ENCODE assay signal across 8 cellular contexts in genomic region chr17:3669085-3669347, GRCh38. TPM values are rescaled to one million over a fixed set of nuclear protein-coding genes. Genes with fewer than 3 reads are reported as not detected.
DNase-seq lines count a peak whose midpoint lies in the region; ATAC-seq and TF ChIP-seq lines count a peak whose summit lies in the region.

No MANE protein-coding gene starts in this region.

- POLR2A ChIA-PET in CD8-positive, alpha-beta T cell (lab: Charles Lee), result interaction anchor here (1.9 kb wide), 1 partner anchor 33 kb away, joined by 5 read pairs; the partner anchor contains the start of genes CTNS and SHPK

- H3K27me3 ChIP-seq in CD8-positive, alpha-beta T cell (ENCODE audit: insufficient read depth, low read length), result no peaks in the 10 kb centered on the region

- no peaks in the 10 kb centered on the region for H3K9me3 ChIP-seq in CD8-positive, alpha-beta T cell (ENCODE audit: low read length)

- peaks cover 8% of the 10 kb centered on the region for H3K36me3 Mint-ChIP-seq in CD8-positive, alpha-beta T cell
- no peaks in the 10 kb centered on the region for H3K36me3 Mint-ChIP-seq in natural killer cell

- peaks cover 22% of the 10 kb centered on the region for H3K4me1 Mint-ChIP-seq in CD8-positive, alpha-beta T cell (ENCODE audit: low read depth)
- peaks cover 8 to 17% of the 10 kb centered on the region in 2 donors for H3K4me1 Mint-ChIP-seq in natural killer cell

- CTCF ChIA-PET in CD8-positive, alpha-beta T cell (lab: Charles Lee), result no interaction called here

- peak overlapping the region; percentile 58 for H3K27ac ChIP-seq in CD8-positive, alpha-beta T cell (ENCODE audit: low read depth, low read length)

- ATAC-seq in CD8-positive, alpha-beta T cell, result no peak
- ATAC-seq in HG03342 (IDR thresholded peaks at IDR 0.05; ENCODE audit: unreplicated experiment) (peak; percentile 4), natural killer cell (no peak), HG03571 (IDR thresholded peaks at IDR 0.05; ENCODE audit: unreplicated experiment) (no peak)

- H3K9me3 Mint-ChIP-seq in CD8-positive, alpha-beta T cell, result no peaks in the 10 kb centered on the region
- no peaks in the 10 kb centered on the region for H3K9me3 Mint-ChIP-seq in natural killer cell

- peak overlapping the region; percentile 81 for H3K27ac Mint-ChIP-seq in CD8-positive, alpha-beta T cell
- H3K27ac Mint-ChIP-seq in natural killer cell, result peak overlapping the region; percentile 88 to 93

- H3K36me3 ChIP-seq in CD8-positive, alpha-beta T cell (ENCODE audit: insufficient read depth, low read length), result no peaks in the 10 kb centered on the region

- no peak for DNase-seq in CD8-positive, alpha-beta T cell
- no peak for DNase-seq in cardiac fibroblast (ENCODE audit: low read depth in 2 of 2)
- no peak for DNase-seq in natural killer cell
- DNase-seq in posterior vena cava (ENCODE audit: low spot score), result no peak
- DNase-seq in NCI-H446 (lab: John Stamatoyannopoulos, UW), result no peak
- DNase-seq in hepatic stellate cell (ENCODE audit: low spot score), result no peak

- H3K27me3 Mint-ChIP-seq in CD8-positive, alpha-beta T cell (ENCODE audit: low read depth), result no peaks in the 10 kb centered on the region
- H3K27me3 Mint-ChIP-seq in natural killer cell (ENCODE audit: low read depth in 2 of 2), result no peaks in the 10 kb centered on the region

- no peak for TF ChIP-seq CTCF in CD8-positive, alpha-beta T cell (IDR thresholded peaks at IDR 0.05)
- TF ChIP-seq CTCF in cardiac fibroblast (IDR thresholded peaks at IDR 0.05; ENCODE audit: low read depth, low read length), result no peak
- no peak for TF ChIP-seq CTCF in natural killer cell (IDR thresholded peaks at IDR 0.05)

- peak overlapping the region; percentile 90 for H3K4me3 Mint-ChIP-seq in CD8-positive, alpha-beta T cell
- H3K4me3 Mint-ChIP-seq in natural killer cell, result peak overlapping the region; percentile 94

- intact Hi-C loops in CD8-positive, alpha-beta T cell (cut with DNase I, micrococcal nuclease), result loop anchor here (2.0 to 5.0 kb wide), 4 partner anchors 54 to 293 kb away; partner anchors contain the start of genes NCBP3 (in 2 of the 2), ATP2A3 (in 1 of the 2), CAMKK1 (in 1 of the 2) and HASPIN (in 1 of the 2)
- intact Hi-C loops in natural killer cell (cut with micrococcal nuclease), result no loop called here
- intact Hi-C loops in posterior vena cava (cut with DNase I), result no loop called here

- peak overlapping the region; percentile 73 for H3K4me3 ChIP-seq in CD8-positive, alpha-beta T cell (ENCODE audit: low read depth, low read length)
- peak overlapping the region; percentile 97 to 98 for H3K4me3 ChIP-seq in cardiac fibroblast (replicated peaks in 1 of 2; ENCODE audit: low read depth in 2 of 2, low read length in 2 of 2)

- H3K4me1 ChIP-seq in CD8-positive, alpha-beta T cell (ENCODE audit: insufficient read depth, low read length), result peaks cover 21% of the 10 kb centered on the region

RNA-seq across cellular contexts. Expression of gene EMC6, which starts 0.4 kb away (rescaled TPM):
- 10 to 100 TPM; 39.4 to 41.6 TPM for total RNA-seq in CD8-positive, alpha-beta T cell
- total RNA-seq in natural killer cell (10 to 100 TPM; 29.3 to 34.7 (median 32.1) TPM), posterior vena cava (10 to 100 TPM; 23.7 to 24.7 TPM)

RNA-seq across cellular contexts. Expression of gene TAX1BP3, which starts 0.6 kb away (rescaled TPM):
- total RNA-seq in CD8-positive, alpha-beta T cell, result 1 to 10 TPM; 5.5 to 5.8 TPM
- total RNA-seq in natural killer cell (10 to 100 TPM; 15.1 to 17.0 (median 16.3) TPM), posterior vena cava (100 to 1,000 TPM; 106 to 126 TPM)

RNA-seq across cellular contexts. Expression of gene P2RX5, which starts 26.9 kb away (rescaled TPM):
- total RNA-seq in CD8-positive, alpha-beta T cell, result 10 to 100 TPM; 15.3 to 18.7 TPM
- total RNA-seq in natural killer cell (10 to 100 TPM in 1 of 3 donors, 1 to 10 TPM in 2; 7.8 to 15.4 (median 9.2) TPM), posterior vena cava (1 to 10 TPM in 1 of 2 donors, under 1 TPM in 1; 0.93 to 2.0 TPM)

RNA-seq across cellular contexts. Expression of gene CTNS, which starts 32.5 kb away (rescaled TPM):
- total RNA-seq in CD8-positive, alpha-beta T cell, result 1 to 10 TPM; 3.1 to 4.2 TPM
- total RNA-seq in natural killer cell (10 to 100 TPM in 1 of 3 donors, 1 to 10 TPM in 2; 7.6 to 24.2 (median 9.6) TPM), posterior vena cava (10 to 100 TPM in 1 of 2 donors, 1 to 10 TPM in 1; 9.2 to 11.7 TPM)

RNA-seq across cellular contexts. Expression of gene SHPK, which starts 33.0 kb away (rescaled TPM):
- 1 to 10 TPM; 2.4 to 3.0 TPM for total RNA-seq in CD8-positive, alpha-beta T cell
- total RNA-seq in natural killer cell (1 to 10 TPM; 5.8 to 9.3 (median 8.9) TPM), posterior vena cava (10 to 100 TPM in 1 of 2 donors, 1 to 10 TPM in 1; 6.1 to 13.3 TPM)

Comparison
In these comparisons a context has a peak if more than half of its experiments do, and no peak if none do; other contexts are left out.
1. RNA of gene TAX1BP3, which starts 0.6 kb away (total RNA-seq): 106 to 126 TPM in posterior vena cava; 15.1 to 17.0 TPM in natural killer cell and 5.5 to 5.8 TPM in CD8-positive, alpha-beta T cell; every median in the first group is over 4 times any median in the second.
2. intact Hi-C loops: an anchor here in CD8-positive, alpha-beta T cell (2.0 to 5.0 kb wide); none called in natural killer cell and posterior vena cava.